Comparison of ENCODE assay signal across 1 cellular context in genomic region chr20:3677733-3678132, GRCh38.
TF ChIP-seq lines count a peak whose summit lies in the region.

No MANE protein-coding gene starts in this region.

TF ChIP-seq in H1, 55 proteins besides CTCF, POLR2A, EP300 and RAD21:
- no peak for TF ChIP-seq CBX8 (IDR thresholded peaks at IDR 0.05; ENCODE audit: borderline replicate concordance, low read depth, low read length)
- TF ChIP-seq, protein P1, sequence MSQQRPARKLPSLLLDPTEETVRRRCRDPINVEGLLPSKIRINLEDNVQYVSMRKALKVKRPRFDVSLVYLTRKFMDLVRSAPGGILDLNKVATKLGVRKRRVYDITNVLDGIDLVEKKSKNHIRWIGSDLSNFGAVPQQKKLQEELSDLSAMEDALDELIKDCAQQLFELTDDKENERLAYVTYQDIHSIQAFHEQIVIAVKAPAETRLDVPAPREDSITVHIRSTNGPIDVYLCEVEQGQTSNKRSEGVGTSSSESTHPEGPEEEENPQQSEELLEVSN (IDR thresholded peaks at IDR 0.05), result 0 out of 2 replicates have a peak, but pooled peaks have one; percentile 21
